ENCODE assay signal across 35 cellular contexts in the genomic region with DNA sequence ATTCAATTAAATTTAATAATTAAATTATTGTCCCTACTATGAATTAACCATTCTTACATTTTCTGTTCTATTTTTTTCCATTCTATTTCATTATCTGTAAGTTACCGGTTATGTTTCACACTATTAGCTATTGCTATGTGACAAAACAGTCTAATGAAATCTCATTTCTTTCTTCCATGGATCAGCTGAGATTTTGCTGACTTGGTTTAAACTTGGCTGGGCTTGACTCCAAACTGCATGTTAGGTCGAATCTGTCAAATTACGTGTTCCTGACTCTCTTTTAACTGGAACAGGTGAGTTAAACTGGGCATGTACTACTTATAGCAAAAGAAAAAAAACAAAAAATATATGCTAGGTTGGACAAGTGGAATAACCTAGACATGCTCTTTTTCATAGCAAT.
"Had no signal": no experiment of that assay in that cellular context is flagged by ENCODE, and none has a peak within 500 bp of the region (broad histone marks: within the 10 kb centered on the region; RNA-seq: fewer than 3 reads in every experiment).

No MANE protein-coding gene starts in this region.

- H3K36me3 ChIP-seq: MG63 had no signal

- H3K9me3 ChIP-seq: MG63 had no signal

- DNase-seq: Kasumi-1, MG63, MM.1S, MV-4-11, NCI-H1048, NCI-H1092, NCI-H1092 treated with DMSO at 0.1 percent for 48 hours, NCI-H1105, NCI-H1105 treated with DMSO at 0.1 percent for 48 hours, NCI-H1417, NCI-H1417 treated with DMSO at 0.1 percent for 48 hours, NCI-H1436, NCI-H1436 treated with DMSO at 0.1 percent for 48 hours, NCI-H146, NCI-H1694, NCI-H1694 treated with DMSO at 0.1 percent for 48 hours, NCI-H187, NCI-H187 treated with DMSO at 0.1 percent for 48 hours, NCI-H1930, NCI-H2029, NCI-H2029 treated with DMSO at 0.1 percent for 48 hours, NCI-H2081, NCI-H2081 treated with DMSO at 0.1 percent for 48 hours, NCI-H2107, NCI-H2171, NCI-H2171 treated with DMSO at 0.1 percent for 48 hours, NCI-H2227 treated with DMSO at 0.1 percent for 48 hours, NCI-H226, NCI-H345, NCI-H446, NCI-H446 treated with DMSO at 0.1 percent for 48 hours, NCI-H510A, NCI-H510A treated with DMSO at 0.1 percent for 48 hours, NCI-H524, NCI-H524 treated with DMSO at 0.1 percent for 48 hours had no signal

- H3K27me3 ChIP-seq: MG63 had no signal

- H3K4me3 ChIP-seq: MG63 had no signal
